Comparison of ENCODE assay signal across 17 cellular contexts in genomic region chr11:69253028-69253427, GRCh38. TPM values are rescaled to one million over a fixed set of nuclear protein-coding genes. Genes with fewer than 3 reads are reported as not detected.
DNase-seq lines count a peak whose midpoint lies in the region; ATAC-seq, FAIRE-seq and TF ChIP-seq lines count a peak whose summit lies in the region.
"Had no signal": no experiment of that assay in that cellular context is flagged by ENCODE, and none has a peak within 500 bp of the region (broad histone marks: within the 10 kb centered on the region; RNA-seq: fewer than 3 reads in every experiment).

No MANE protein-coding gene starts in this region.

- no peaks in the 10 kb centered on the region for H3K4me1 ChIP-seq in RWPE2 (ENCODE audit: insufficient read depth, poor library complexity, severe bottlenecking)
- peaks cover 0 to 8% of the 10 kb centered on the region in 2 donors for H3K4me1 ChIP-seq in esophagus (ENCODE audit: control insufficient read depth in 2 of 2, insufficient read depth in 2 of 2, low read length in 1 of 2)
- H3K4me1 ChIP-seq: HAP-1 had no signal

- H3K27ac ChIP-seq in RWPE2 (ENCODE audit: poor library complexity, severe bottlenecking): no peak overlapping the region
- H3K27ac ChIP-seq in esophagus (ENCODE audit: low read depth in 2 of 2, low read length in 1 of 2): peak overlapping the region; percentile 89 to 93
- H3K27ac ChIP-seq: coronary artery, spleen, thoracic aorta, VCaP had no signal

- H3K36me3 ChIP-seq in RWPE2 (ENCODE audit: low read depth) (no peaks in the 10 kb centered on the region), esophagus (ENCODE audit: control insufficient read depth in 2 of 2, insufficient read depth in 2 of 2, low read length in 1 of 2) (no peaks in the 10 kb centered on the region)
- H3K36me3 ChIP-seq: HAP-1, spleen, thoracic aorta had no signal

- TF ChIP-seq POLR2A in H54 (IDR thresholded peaks at IDR 0.05; ENCODE audit: low read depth, low read length): no peak

- TF ChIP-seq CTCF in RWPE2 (IDR thresholded peaks at IDR 0.05; ENCODE audit: poor library complexity, severe bottlenecking): no peak

- FAIRE-seq in H54 (lab: Jason Lieb, UNC): no peak

- H3K9me3 ChIP-seq in RWPE2 (ENCODE audit: severe bottlenecking) (peaks cover 2% of the 10 kb centered on the region), esophagus (ENCODE audit: control insufficient read depth in 2 of 2, insufficient read depth in 1 of 2, low read depth in 1 of 2, low read length in 1 of 2) (peaks cover 5 to 14% of the 10 kb centered on the region in 2 donors)
- H3K9me3 ChIP-seq: HAP-1, thoracic aorta had no signal

- H3K27me3 ChIP-seq in RWPE2 (ENCODE audit: insufficient read depth, poor library complexity, severe bottlenecking) (no peaks in the 10 kb centered on the region), esophagus (ENCODE audit: control insufficient read depth in 1 of 2, insufficient read depth in 2 of 2, low read length in 2 of 2) (no peaks in the 10 kb centered on the region)

- H3K4me3 ChIP-seq in RWPE2 (ENCODE audit: severe bottlenecking) (no peak overlapping the region), esophagus (ENCODE audit: low read depth in 1 of 2, low read length in 2 of 2) (no peak overlapping the region)
- H3K4me3 ChIP-seq: coronary artery, HAP-1, spleen, thoracic aorta had no signal

- DNase-seq in H54 (ENCODE audit: insufficient read length, low spot score) (peak; percentile 20), RWPE2 (ENCODE audit: low spot score) (no peak), renal cortical epithelial cell (ENCODE audit: low read depth) (peak; percentile 17), Ammon's horn (ENCODE audit: low spot score) (no peak), OCI-M2 (lab: John Stamatoyannopoulos, UW; ENCODE audit: unreplicated experiment) (no peak), putamen (ENCODE audit: low spot score) (no peak), DMS53 treated with DMSO at 0.1 percent for 48 hours (lab: John Stamatoyannopoulos, UW; ENCODE audit: unreplicated experiment) (no peak)
- DNase-seq: left cardiac atrium, NCI-H1694 treated with DMSO at 0.1 percent for 48 hours, NCI-H526, SHP77, spleen had no signal

- ATAC-seq in RWPE2 (ENCODE audit: low read depth): peak; percentile 36; the same call in 1 of the 3 replicates
- ATAC-seq: left cardiac atrium had no signal

RNA-seq across cellular contexts. Expression of gene MYEOV, which starts 40.9 kb away (rescaled TPM):
- 10 to 100 TPM; 18.3 to 32.2 TPM for polyA plus RNA-seq in esophagus
- total RNA-seq in renal cortical epithelial cell: 0.25 and 13.5 TPM in 2 replicates

Comparison
In these comparisons a context has a peak if more than half of its experiments do, and no peak if none do; other contexts are left out.
1. DNase-seq: peak in H54 (single experiment) and renal cortical epithelial cell (single experiment); none in RWPE2 (single experiment), Ammon's horn (single experiment), OCI-M2 (single experiment), putamen (single experiment) and DMS53 treated with DMSO at 0.1 percent for 48 hours (single experiment).